In the genomic region with DNA sequence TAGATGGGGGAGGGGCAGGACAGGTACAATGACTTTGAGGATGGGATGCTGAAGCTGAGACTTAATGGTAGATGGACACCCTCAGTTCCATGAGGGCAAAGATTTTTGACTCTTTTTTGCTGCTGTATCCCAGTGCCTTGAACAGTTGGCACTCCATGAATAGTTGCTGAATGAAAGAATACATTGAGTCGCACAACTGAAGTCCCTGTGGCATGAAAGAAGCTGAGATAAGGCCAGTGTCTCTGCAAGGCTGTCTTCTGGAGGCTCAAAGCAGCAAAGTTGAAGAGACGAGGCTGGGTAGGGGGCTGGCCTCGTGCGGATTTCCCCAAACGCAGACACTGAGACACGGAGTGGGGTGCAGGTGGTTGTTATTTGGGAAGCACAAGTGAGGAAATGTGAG, we compare ENCODE assay signal across 18 cellular contexts.
A peak's percentile ranks its signal among the peaks of the same experiment; 100 is the strongest.
DNase-seq lines count a peak whose midpoint lies in the region; ATAC-seq and TF ChIP-seq lines count a peak whose summit lies in the region.
"Had no signal": no experiment of that assay in that cellular context is flagged by ENCODE, and none has a peak within 500 bp of the region (broad histone marks: within the 10 kb centered on the region; RNA-seq: fewer than 3 reads in every experiment).

No MANE protein-coding gene starts in this region.

- H3K4me3 ChIP-seq in dorsolateral prefrontal cortex = peak overlapping the region in 32 of 59 donors; percentile 10 to 73 (median 62)
- H3K4me3 ChIP-seq: GM12878, K562, SJCRH30 had no signal

- POLR2A ChIA-PET in HEK293T (lab: Yijun Ruan, JAX) = no interaction called here

- H3K27ac ChIP-seq in dorsolateral prefrontal cortex = peak overlapping the region; percentile 46 to 98 (median 91)
- H3K27ac ChIP-seq: SJCRH30 had no signal

- H3K4me1 Mint-ChIP-seq in mesothelial cell of epicardium (peaks cover 14% of the 10 kb centered on the region), natural killer cell (peaks cover 6% of the 10 kb centered on the region in 2 donors)

- H3K4me3 Mint-ChIP-seq in mesothelial cell of epicardium (peak overlapping the region; percentile 42), natural killer cell (no peak overlapping the region)
- H3K4me3 Mint-ChIP-seq: B cell; CD4-positive, alpha-beta T cell had no signal

- H3K27me3 Mint-ChIP-seq in mesothelial cell of epicardium (ENCODE audit: low read depth) (peaks cover 47% of the 10 kb centered on the region), natural killer cell (ENCODE audit: low read depth in 2 of 2) (peaks cover 26 to 27% of the 10 kb centered on the region in 2 donors)

- no peak for TF ChIP-seq CTCF in dorsolateral prefrontal cortex (IDR thresholded peaks at IDR 0.05 in 54 of 56, conservative IDR thresholded peaks at IDR 0.05 in 2 of 56; ENCODE audit: low read depth in 1 of 56, partially characterized antibody in 56 of 56)
- TF ChIP-seq CTCF in mesothelial cell of epicardium (IDR thresholded peaks at IDR 0.05; ENCODE audit: unreplicated experiment) = no peak
- TF ChIP-seq CTCF in natural killer cell (IDR thresholded peaks at IDR 0.05) = no peak

- H3K9me3 Mint-ChIP-seq in mesothelial cell of epicardium = no peaks in the 10 kb centered on the region
- no peaks in the 10 kb centered on the region for H3K9me3 Mint-ChIP-seq in natural killer cell
- H3K9me3 Mint-ChIP-seq: CD4-positive, alpha-beta T cell had no signal

- H3K36me3 Mint-ChIP-seq in mesothelial cell of epicardium (no peaks in the 10 kb centered on the region), natural killer cell (no peaks in the 10 kb centered on the region)

- no peak for ATAC-seq in natural killer cell
- ATAC-seq in HG03520 (IDR thresholded peaks at IDR 0.05; ENCODE audit: unreplicated experiment) = no peak
- ATAC-seq: GM12878, Panc1 had no signal

- DNase-seq in dorsolateral prefrontal cortex (no peak), mesothelial cell of epicardium (ENCODE audit: low spot score in 2 of 2, unreplicated experiment in 2 of 2) (no peak), pons (ENCODE audit: low spot score) (peak; percentile 90), HEK293T (ENCODE audit: extremely low spot score) (no peak), COLO668 (lab: John Stamatoyannopoulos, UW; ENCODE audit: unreplicated experiment) (no peak), natural killer cell (no peak)
- DNase-seq: CD4-positive, alpha-beta T cell; DMS53; NCI-H1092 treated with DMSO at 0.1 percent for 48 hours; NCI-H2029 treated with DMSO at 0.1 percent for 48 hours; NCI-H2171 treated with DMSO at 0.1 percent for 48 hours; NCI-H446 treated with DMSO at 0.1 percent for 48 hours had no signal

- H3K27me3 ChIP-seq in dorsolateral prefrontal cortex = peaks cover 0 to 4% (median 0%) of the 10 kb centered on the region in 45 donors
- H3K27me3 ChIP-seq: SJCRH30 had no signal

- CTCF ChIA-PET in HEK293T (lab: Yijun Ruan, JAX) = interaction anchor here (1.3 to 1.5 kb wide), 2 partner anchors 10 to 118 kb away, joined by 5 to 6 read pairs; no protein-coding TSS in a partner anchor

- intact Hi-C loops in dorsolateral prefrontal cortex (cut with DNase I) = no loop called here
- intact Hi-C loops in natural killer cell (cut with micrococcal nuclease) = no loop called here

- no peak overlapping the region for H3K27ac Mint-ChIP-seq in mesothelial cell of epicardium
- H3K27ac Mint-ChIP-seq in natural killer cell = no peak overlapping the region
- H3K27ac Mint-ChIP-seq: B cell; CD4-positive, alpha-beta T cell had no signal

TF ChIP-seq in HEK293T, 16 proteins besides CTCF, POLR2A, EP300 and RAD21:
- TF ChIP-seq ZNF384 (IDR thresholded peaks at IDR 0.05) (no peak), FOXK2 (IDR thresholded peaks at IDR 0.05) (no peak), SUZ12 (IDR thresholded peaks at IDR 0.05) (no peak), ARNT (IDR thresholded peaks at IDR 0.05) (no peak), L3MBTL2 (conservative IDR thresholded peaks at IDR 0.05) (no peak), TARDBP (IDR thresholded peaks at IDR 0.05) (no peak), FOXM1 (IDR thresholded peaks at IDR 0.05; ENCODE audit: borderline replicate concordance) (no peak), ELF4 (IDR thresholded peaks at IDR 0.05) (no peak), NFRKB (IDR thresholded peaks at IDR 0.05) (no peak), HDGF (IDR thresholded peaks at IDR 0.05; ENCODE audit: borderline replicate concordance) (no peak), BHLHE40 (IDR thresholded peaks at IDR 0.05; ENCODE audit: borderline replicate concordance) (no peak), SP1 (IDR thresholded peaks at IDR 0.05) (no peak), LEF1 (IDR thresholded peaks at IDR 0.05; ENCODE audit: borderline replicate concordance) (no peak), CTBP1 (IDR thresholded peaks at IDR 0.05; ENCODE audit: borderline replicate concordance) (no peak)
- TF ChIP-seq, protein P1, sequence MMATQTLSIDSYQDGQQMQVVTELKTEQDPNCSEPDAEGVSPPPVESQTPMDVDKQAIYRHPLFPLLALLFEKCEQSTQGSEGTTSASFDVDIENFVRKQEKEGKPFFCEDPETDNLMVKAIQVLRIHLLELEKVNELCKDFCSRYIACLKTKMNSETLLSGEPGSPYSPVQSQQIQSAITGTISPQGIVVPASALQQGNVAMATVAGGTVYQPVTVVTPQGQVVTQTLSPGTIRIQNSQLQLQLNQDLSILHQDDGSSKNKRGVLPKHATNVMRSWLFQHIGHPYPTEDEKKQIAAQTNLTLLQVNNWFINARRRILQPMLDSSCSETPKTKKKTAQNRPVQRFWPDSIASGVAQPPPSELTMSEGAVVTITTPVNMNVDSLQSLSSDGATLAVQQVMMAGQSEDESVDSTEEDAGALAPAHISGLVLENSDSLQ (IDR thresholded peaks at IDR 0.05) = no peak
TF ChIP-seq in HEK293T: peak in this region for 0.
